In genomic region chr1:147670319-147671003, GRCh38 we compare ENCODE assay signal across 8 cellular contexts. TPM values are rescaled to one million over a fixed set of nuclear protein-coding genes. Genes with fewer than 3 reads are reported as not detected.
A peak's percentile ranks its signal among the peaks of the same experiment; 100 is the strongest.
DNase-seq lines count a peak whose midpoint lies in the region; ATAC-seq and TF ChIP-seq lines count a peak whose summit lies in the region.

ACP6 (minus strand) TSS chr1:147670524; CDS start chr1:147670048, 476 bp downstream.

- peak within 1 kb of the TSS; percentile 89 for H3K4me3 Mint-ChIP-seq in activated CD4-positive, alpha-beta memory T cell treated with anti-CD3 and anti-CD28 coated beads for 36 hours

- peak within 1 kb of the TSS; percentile 78 to 92 for H3K9ac ChIP-seq in duodenal mucosa (ENCODE audit: low read depth in 1 of 2, low read length in 2 of 2)

- TF ChIP-seq POLR2A in right lobe of liver (IDR thresholded peaks at IDR 0.05) = peak; percentile 37

- peaks cover 0 to 13% of the 10 kb centered on the region in 2 donors for H3K4me1 ChIP-seq in duodenal mucosa (ENCODE audit: control insufficient read depth in 1 of 2, insufficient read depth in 2 of 2, low read length in 2 of 2)
- peaks cover 0 to 9% (median 3%) of the 10 kb centered on the region in 4 donors for H3K4me1 ChIP-seq in right lobe of liver

- no peaks in the 10 kb centered on the region for H3K36me3 Mint-ChIP-seq in activated CD4-positive, alpha-beta memory T cell treated with anti-CD3 and anti-CD28 coated beads for 36 hours

- CTCF ChIA-PET in activated CD4-positive, alpha-beta memory T cell treated with anti-CD3 and anti-CD28 coated beads for 36 hours (lab: Charles Lee) = interaction anchor here (0.9 to 1.4 kb wide), 5 partner anchors 28 to 222 kb away, joined by 3 to 9 read pairs (median 3); no protein-coding TSS in a partner anchor

- POLR2A ChIA-PET in activated CD4-positive, alpha-beta memory T cell treated with anti-CD3 and anti-CD28 coated beads for 36 hours (lab: Charles Lee) = interaction anchor here (0.6 to 1.4 kb wide), 5 partner anchors 23 to 664 kb away, joined by 3 to 4 read pairs (median 3); no protein-coding TSS in a partner anchor

- under 1% methylated on average over 17 of the region's 36 CpGs for WGBS in right lobe of liver (ENCODE audit: insufficient coverage, low coverage, low lambda C conversion rate, missing lambda C conversion rate)

- H3K27ac Mint-ChIP-seq in activated CD4-positive, alpha-beta memory T cell treated with anti-CD3 and anti-CD28 coated beads for 36 hours = peak within 1 kb of the TSS; percentile 84

- ATAC-seq in GM19395 (IDR thresholded peaks at IDR 0.05; ENCODE audit: unreplicated experiment) = peak; percentile 93
- peak; percentile 89 for ATAC-seq in HG03558 (IDR thresholded peaks at IDR 0.05; ENCODE audit: extremely low read depth, unreplicated experiment)
- peak; percentile 97 to 99 (median 97) for ATAC-seq in right lobe of liver

- peak within 1 kb of the TSS; percentile 95 to 96 for H3K4me3 ChIP-seq in duodenal mucosa (ENCODE audit: low read depth in 1 of 2, low read length in 2 of 2)
- peak within 1 kb of the TSS; percentile 84 to 87 (median 85) for H3K4me3 ChIP-seq in right lobe of liver

- peaks cover 18% of the 10 kb centered on the region for H3K4me1 Mint-ChIP-seq in activated CD4-positive, alpha-beta memory T cell treated with anti-CD3 and anti-CD28 coated beads for 36 hours (ENCODE audit: low read depth)

- intact Hi-C loops in activated CD4-positive, alpha-beta memory T cell treated with anti-CD3 and anti-CD28 coated beads for 36 hours (cut with micrococcal nuclease) = loop anchor here (1.0 to 2.0 kb wide), 2 partner anchors 30 to 71 kb away; no protein-coding TSS in a partner anchor
- intact Hi-C loops in right lobe of liver (cut with DNase I) = no loop called here

- no peaks in the 10 kb centered on the region for H3K9me3 ChIP-seq in duodenal mucosa (ENCODE audit: control insufficient read depth in 1 of 2, low read length in 2 of 2)
- H3K9me3 ChIP-seq in right lobe of liver = no peaks in the 10 kb centered on the region

- no peaks in the 10 kb centered on the region for H3K9me3 Mint-ChIP-seq in activated CD4-positive, alpha-beta memory T cell treated with anti-CD3 and anti-CD28 coated beads for 36 hours

- DNase-seq in NCI-H748 (lab: John Stamatoyannopoulos, UW; ENCODE audit: unreplicated experiment) (peak; percentile 97), right lobe of liver (peak; percentile 96 to 98 (median 98))
- peak; percentile 94 for DNase-seq in activated CD4-positive, alpha-beta memory T cell treated with anti-CD3 and anti-CD28 coated beads for 36 hours
- peak; percentile 90 for DNase-seq in stimulated activated CD4-positive, alpha-beta T cell treated with anti-CD3 and anti-CD28 coated beads, Interleukin-4, amount 100 ng/mL, for 24 hours

- H3K27ac ChIP-seq in C4-2B (peak within 1 kb of the TSS; percentile 92), duodenal mucosa (ENCODE audit: low read depth, low read length) (peak within 1 kb of the TSS; percentile 84), right lobe of liver (peak within 1 kb of the TSS; percentile 59 to 79 (median 61))

- H3K36me3 ChIP-seq in duodenal mucosa (ENCODE audit: control insufficient read depth in 1 of 2, insufficient read depth in 2 of 2, low read length in 2 of 2) (no peaks in the 10 kb centered on the region), right lobe of liver (no peaks in the 10 kb centered on the region)

- TF ChIP-seq CTCF in C4-2B (conservative IDR thresholded peaks at IDR 0.05) = no peak
- no peak for TF ChIP-seq CTCF in right lobe of liver (IDR thresholded peaks at IDR 0.05)

- H3K27me3 Mint-ChIP-seq in activated CD4-positive, alpha-beta memory T cell treated with anti-CD3 and anti-CD28 coated beads for 36 hours = peaks cover 2% of the 10 kb centered on the region

- H3K27me3 ChIP-seq in duodenal mucosa (ENCODE audit: control insufficient read depth in 1 of 2, insufficient read depth in 2 of 2, low read length in 2 of 2) (no peaks in the 10 kb centered on the region), right lobe of liver (no peaks in the 10 kb centered on the region)

RNA-seq across cellular contexts. Expression of gene ACP6, which starts in this region (rescaled TPM):
- total RNA-seq in activated CD4-positive, alpha-beta memory T cell treated with anti-CD3 and anti-CD28 coated beads for 36 hours = 10 to 100 TPM; 11.6 to 12.5 TPM
- 10 to 100 TPM in 4 of 6 experiments, 1 to 10 TPM in 2; 6.8 to 17.7 (median 11.9) TPM for total RNA-seq in right lobe of liver

Comparison
In these comparisons a context has a peak if more than half of its experiments do, and no peak if none do; other contexts are left out.
1. Peak in every context shown above with its lines: DNase-seq, ATAC-seq, H3K4me3 ChIP-seq and H3K27ac ChIP-seq.